Comparison of ENCODE assay signal across 26 cellular contexts in the genomic region with DNA sequence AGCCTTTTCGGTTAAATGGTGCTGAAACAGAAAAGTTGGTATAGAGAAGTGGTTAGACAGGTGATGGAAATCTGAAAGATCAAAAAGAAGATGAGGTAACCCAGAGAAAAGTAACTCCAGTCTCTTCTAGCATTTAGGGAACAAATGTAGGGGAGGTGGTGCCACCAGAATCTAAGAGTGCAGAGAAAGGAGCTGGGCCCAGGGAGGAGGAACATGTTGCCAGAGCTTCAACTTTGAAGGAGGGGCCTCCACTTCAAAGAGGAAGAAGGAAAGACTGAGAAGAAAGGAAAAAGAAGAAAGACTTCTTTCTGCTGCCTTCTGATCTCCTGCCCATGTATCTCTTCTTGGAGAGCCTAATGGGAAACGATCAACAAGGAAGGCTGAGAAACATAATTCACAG.
"Had no signal": no experiment of that assay in that cellular context is flagged by ENCODE, and none has a peak within 500 bp of the region (broad histone marks: within the 10 kb centered on the region; RNA-seq: fewer than 3 reads in every experiment).

No MANE protein-coding gene starts in this region.

- H3K36me3 ChIP-seq: adrenal gland, breast epithelium, esophagus squamous epithelium, heart right ventricle, prostate gland, right atrium auricular region, tibial nerve had no signal

- FAIRE-seq: astrocyte, endothelial cell of umbilical vein, urothelium cell line had no signal

- H3K9me3 ChIP-seq: adrenal gland, breast epithelium, esophagus squamous epithelium, heart right ventricle, mucosa of descending colon, prostate gland, right atrium auricular region, tibial nerve had no signal

- H3K27ac ChIP-seq: adrenal gland, breast epithelium, heart right ventricle, prostate gland, right atrium auricular region, tibial nerve, VCaP had no signal

- DNase-seq: activated CD4-positive, CD25-positive, alpha-beta regulatory T cell treated with anti-CD3 and anti-CD28 coated beads, Interleukin-2, amount 50 U/mL, for 72 hours; activated effector memory CD4-positive, alpha-beta T cell treated with anti-CD3 and anti-CD28 coated beads, Interleukin-2, amount 50 U/mL, for 16 hours; activated T-cell treated with anti-CD3 and anti-CD28 coated beads, Interleukin-2, amount 50 U/mL, for 72 hours; adrenal gland; cerebellar nuclear complex; dermis blood vessel endothelial cell; effector memory CD4-positive, alpha-beta T cell; esophagus squamous epithelium; heart right ventricle; left cardiac atrium; mesenchymal stem cell; mucosa of descending colon; naive B cell; stimulated activated CD4-positive, alpha-beta T cell treated with anti-CD3 and anti-CD28 coated beads, Interleukin-2, amount 100 ng/mL, for 24 hours; stimulated activated naive CD8-positive, alpha-beta T cell treated with anti-CD3 and anti-CD28 coated beads, Interleukin-15, Interleukin-2, amounts not matched to agents 100 U/mL and 50 U/mL, for 24 hours; substantia nigra; T1000 had no signal

- H3K4me1 ChIP-seq: adrenal gland, breast epithelium, heart right ventricle, prostate gland, right atrium auricular region, tibial nerve had no signal

- H3K4me3 ChIP-seq: adrenal gland, breast epithelium, esophagus squamous epithelium, heart right ventricle, mucosa of descending colon, prostate gland, right atrium auricular region, tibial nerve had no signal

- H3K27me3 ChIP-seq: adrenal gland, breast epithelium, esophagus squamous epithelium, right atrium auricular region, tibial nerve had no signal

- ATAC-seq: activated naive CD4-positive, alpha-beta T cell treated with anti-CD3 and anti-CD28 coated beads, Interleukin-2, amount 50 U/mL, for 72 hours; activated T-cell treated with anti-CD3 and anti-CD28 coated beads, Interleukin-2, amount 50 U/mL, for 72 hours; heart right ventricle; left cardiac atrium; mucosa of descending colon; stimulated activated naive CD8-positive, alpha-beta T cell treated with anti-CD3 and anti-CD28 coated beads, Interleukin-15, Interleukin-2, amounts not matched to agents 100 U/mL and 50 U/mL, for 24 hours had no signal
